ENCODE assay signal across 13 cellular contexts in genomic region chr21:38303300-38303699, GRCh38. TPM values are rescaled to one million over a fixed set of nuclear protein-coding genes. Genes with fewer than 3 reads are reported as not detected.
A peak's percentile ranks its signal among the peaks of the same experiment; 100 is the strongest.
DNase-seq lines count a peak whose midpoint lies in the region; ATAC-seq and TF ChIP-seq lines count a peak whose summit lies in the region.
"Had no signal": no experiment of that assay in that cellular context is flagged by ENCODE, and none has a peak within 500 bp of the region (broad histone marks: within the 10 kb centered on the region; RNA-seq: fewer than 3 reads in every experiment).

No MANE protein-coding gene starts in this region.

- H3K4me1 ChIP-seq in adrenal gland (replicated peaks in 1 of 2) (peaks cover 0 to 14% of the 10 kb centered on the region in 2 donors), skeletal muscle satellite cell (ENCODE audit: control insufficient read depth, insufficient read depth, low read length) (peaks cover 78% of the 10 kb centered on the region)

- no peak overlapping the region for H3K27ac Mint-ChIP-seq in T-helper 2 cell treated with Interferon-gamma antibody and Interleukin-4, amounts not matched to agents 5 μg/mL and 100 μg/mL, for 36 hours
- H3K27ac Mint-ChIP-seq: brain, naive B cell had no signal

- TF ChIP-seq CTCF in adrenal gland (IDR thresholded peaks at IDR 0.05) (no peak), dorsolateral prefrontal cortex (IDR thresholded peaks at IDR 0.05 in 54 of 56, conservative IDR thresholded peaks at IDR 0.05 in 2 of 56; ENCODE audit: low read depth in 1 of 56, partially characterized antibody in 56 of 56) (no peak)

- DNase-seq in GOT3 (lab: John Stamatoyannopoulos, UW) (peak; percentile 54), adrenal gland (peak; percentile 69 to 87 (median 83)), left ventricle myocardium superior (no peak), dorsolateral prefrontal cortex (no peak)
- DNase-seq in T-helper 2 cell treated with Interferon-gamma antibody and Interleukin-4, amounts not matched to agents 5 μg/mL and 100 μg/mL, for 36 hours (ENCODE audit: low spot score), result no peak
- DNase-seq: KG1, naive B cell, NCI-H510A treated with DMSO at 0.1 percent for 48 hours had no signal

- H3K9me3 ChIP-seq in adrenal gland (replicated peaks in 1 of 3) (no peaks in the 10 kb centered on the region), skeletal muscle satellite cell (replicated peaks; ENCODE audit: low read length) (no peaks in the 10 kb centered on the region)

- no peaks in the 10 kb centered on the region for H3K27me3 ChIP-seq in adrenal gland
- H3K27me3 ChIP-seq in skeletal muscle satellite cell (ENCODE audit: control insufficient read depth, insufficient read depth, low read length), result no peaks in the 10 kb centered on the region
- H3K27me3 ChIP-seq in dorsolateral prefrontal cortex, result peaks cover 0 to 28% (median 7%) of the 10 kb centered on the region in 45 donors

- ATAC-seq in left ventricle myocardium superior (peak; percentile 65), HG03378 (IDR thresholded peaks at IDR 0.05; ENCODE audit: unreplicated experiment) (no peak), HG02870 (IDR thresholded peaks at IDR 0.05; ENCODE audit: unreplicated experiment) (no peak)

- TF ChIP-seq POLR2A in adrenal gland (IDR thresholded peaks at IDR 0.05), result no peak

- H3K9ac ChIP-seq in skeletal muscle satellite cell (ENCODE audit: low read depth, low read length), result peak overlapping the region; percentile 76

- peaks cover 10% of the 10 kb centered on the region for H3K27me3 Mint-ChIP-seq in T-helper 2 cell treated with Interferon-gamma antibody and Interleukin-4, amounts not matched to agents 5 μg/mL and 100 μg/mL, for 36 hours (ENCODE audit: low read depth)
- H3K27me3 Mint-ChIP-seq: naive B cell had no signal

- no peaks in the 10 kb centered on the region for H3K36me3 Mint-ChIP-seq in T-helper 2 cell treated with Interferon-gamma antibody and Interleukin-4, amounts not matched to agents 5 μg/mL and 100 μg/mL, for 36 hours (ENCODE audit: low read depth)
- H3K36me3 Mint-ChIP-seq: brain, naive B cell had no signal

- H3K4me1 Mint-ChIP-seq in T-helper 2 cell treated with Interferon-gamma antibody and Interleukin-4, amounts not matched to agents 5 μg/mL and 100 μg/mL, for 36 hours (ENCODE audit: low read depth), result peaks cover 16% of the 10 kb centered on the region
- H3K4me1 Mint-ChIP-seq: naive B cell had no signal

- H3K27ac ChIP-seq in adrenal gland (peak overlapping the region in 1 of 5 donors; percentile 21), dorsolateral prefrontal cortex (no peak overlapping the region)

- no peak overlapping the region for H3K4me3 Mint-ChIP-seq in T-helper 2 cell treated with Interferon-gamma antibody and Interleukin-4, amounts not matched to agents 5 μg/mL and 100 μg/mL, for 36 hours
- H3K4me3 Mint-ChIP-seq: brain, naive B cell had no signal

- peak overlapping the region; percentile 10 for H3K4me2 ChIP-seq in skeletal muscle satellite cell (ENCODE audit: low read length)

- 27 to 46% (median 38%) methylated on average over 3 of the region's 3 CpGs for WGBS in adrenal gland, 4 donors

- H3K36me3 ChIP-seq in adrenal gland (replicated peaks in 1 of 2) (no peaks in the 10 kb centered on the region), skeletal muscle satellite cell (ENCODE audit: insufficient read depth, low read length) (no peaks in the 10 kb centered on the region)

- H3K9me3 Mint-ChIP-seq in T-helper 2 cell treated with Interferon-gamma antibody and Interleukin-4, amounts not matched to agents 5 μg/mL and 100 μg/mL, for 36 hours, result no peaks in the 10 kb centered on the region
- H3K9me3 Mint-ChIP-seq: naive B cell had no signal

- intact Hi-C loops in adrenal gland (cut with DNase I) (no loop called here), left ventricle myocardium superior (cut with micrococcal nuclease) (no loop called here), dorsolateral prefrontal cortex (cut with DNase I) (no loop called here)

- no peak overlapping the region for H3K4me3 ChIP-seq in adrenal gland
- no peak overlapping the region for H3K4me3 ChIP-seq in skeletal muscle satellite cell (ENCODE audit: low read length)
- H3K4me3 ChIP-seq in dorsolateral prefrontal cortex, result no peak overlapping the region

RNA-seq across cellular contexts. Expression of gene KCNJ15, which starts 46.5 kb away (rescaled TPM):
- total RNA-seq in adrenal gland (1 to 10 TPM in 4 of 8 donors, under 1 TPM in 4; 0.11 to 2.8 (median 0.82) TPM), left ventricle myocardium superior (0.72 TPM), dorsolateral prefrontal cortex (10 to 100 TPM in 1 of 120 experiments, 1 to 10 TPM in 18, under 1 TPM in 52, not detected in 49; 0.04 to 10.5 (median 0.45) TPM)
- under 1 TPM; 0.24 to 0.48 (median 0.48) TPM for polyA plus RNA-seq in adrenal gland
- 20.0 and 24.5 TPM in 2 replicates for total RNA-seq in skeletal muscle satellite cell (2012; rRNA removed)
- total RNA-seq: temporal lobe had no signal

Comparison
In these comparisons a context has a peak if more than half of its experiments do, and no peak if none do; other contexts are left out.
1. DNase-seq: peak in GOT3 (single experiment) and adrenal gland (7 of 7); none in left ventricle myocardium superior (single experiment), dorsolateral prefrontal cortex (0 of 10) and T-helper 2 cell treated with Interferon-gamma antibody and Interleukin-4, amounts not matched to agents 5 μg/mL and 100 μg/mL, for 36 hours (single experiment).